In genomic region chr1:211813590-211813989, GRCh38 we compare ENCODE assay signal across 15 cellular contexts. TPM values are rescaled to one million over a fixed set of nuclear protein-coding genes. Genes with fewer than 3 reads are reported as not detected.
DNase-seq lines count a peak whose midpoint lies in the region; ATAC-seq and TF ChIP-seq lines count a peak whose summit lies in the region.
"Had no signal": no experiment of that assay in that cellular context is flagged by ENCODE, and none has a peak within 500 bp of the region (broad histone marks: within the 10 kb centered on the region; RNA-seq: fewer than 3 reads in every experiment).

No MANE protein-coding gene starts in this region.

- H3K4me3 ChIP-seq in neutrophil (ENCODE audit: low read depth in 1 of 2, low read length in 1 of 2) (no peak overlapping the region), aorta (ENCODE audit: low read length in 2 of 2) (no peak overlapping the region)
- H3K4me3 ChIP-seq in CD4-positive, alpha-beta memory T cell (ENCODE audit: low read length in 2 of 2) = no peak overlapping the region

- H3K9me3 ChIP-seq in neutrophil (no peaks in the 10 kb centered on the region), aorta (ENCODE audit: control insufficient read depth, low read length) (peaks cover 2% of the 10 kb centered on the region)
- H3K9me3 ChIP-seq in CD4-positive, alpha-beta memory T cell (ENCODE audit: control insufficient read depth in 1 of 2, low read length in 2 of 2) = no peaks in the 10 kb centered on the region

- no peaks in the 10 kb centered on the region for H3K27me3 Mint-ChIP-seq in CD4-positive, alpha-beta memory T cell
- H3K27me3 Mint-ChIP-seq in activated CD4-positive, alpha-beta T cell treated with anti-CD3 and anti-CD28 coated beads, Interleukin-2, amount 10 ng/mL, durations not matched to agents 7 days and 5 days = no peaks in the 10 kb centered on the region

- CTCF ChIA-PET in CD4-positive, alpha-beta memory T cell (lab: Charles Lee; ENCODE audit: partially characterized antibody) = interaction anchor here (1.3 to 1.4 kb wide), 2 partner anchors 116 to 133 kb away, joined by 3 read pairs; no protein-coding TSS in a partner anchor
- CTCF ChIA-PET in activated CD4-positive, alpha-beta T cell treated with anti-CD3 and anti-CD28 coated beads, Interleukin-2, amount 10 ng/mL, durations not matched to agents 7 days and 5 days (lab: Charles Lee) = interaction anchor here (0.6 to 1.2 kb wide), 2 partner anchors 9 to 286 kb away, joined by 3 read pairs; no protein-coding TSS in a partner anchor

- H3K4me1 Mint-ChIP-seq in CD4-positive, alpha-beta memory T cell = peaks cover 3 to 14% (median 14%) of the 10 kb centered on the region in 4 donors
- peaks cover 1% of the 10 kb centered on the region for H3K4me1 Mint-ChIP-seq in activated CD4-positive, alpha-beta T cell treated with anti-CD3 and anti-CD28 coated beads, Interleukin-2, amount 10 ng/mL, durations not matched to agents 7 days and 5 days

- DNase-seq in Ammon's horn (ENCODE audit: low spot score) = peak; percentile 40
- peak; percentile 40 for DNase-seq in NCI-H446 treated with DMSO at 0.1 percent for 48 hours (lab: John Stamatoyannopoulos, UW)
- peak; percentile 64 for DNase-seq in fibroblast of gingiva (ENCODE audit: low read depth)
- DNase-seq in CD4-positive, alpha-beta memory T cell = no peak
- no peak for DNase-seq in NCI-H1417 (lab: John Stamatoyannopoulos, UW)
- no peak for DNase-seq in aorta
- DNase-seq in activated CD4-positive, alpha-beta T cell treated with anti-CD3 and anti-CD28 coated beads, Interleukin-2, amount 10 ng/mL, durations not matched to agents 7 days and 5 days = no peak
- DNase-seq: activated CD8-positive, alpha-beta memory T cell treated with anti-CD3 and anti-CD28 coated beads for 24 hours; activated naive CD4-positive, alpha-beta T cell treated with anti-CD3 and anti-CD28 coated beads, Interleukin-2, amount 50 U/mL, for 16 hours; dermis blood vessel endothelial cell; stimulated activated CD4-positive, alpha-beta T cell treated with anti-CD3 and anti-CD28 coated beads, Interleukin-4, amount 100 ng/mL, for 4 hours; stimulated activated naive CD8-positive, alpha-beta T cell treated with anti-CD3 and anti-CD28 coated beads, Interleukin-15, Interleukin-2, amounts not matched to agents 100 U/mL and 50 U/mL, for 24 hours had no signal

- H3K4me1 ChIP-seq in neutrophil (ENCODE audit: control insufficient read depth in 1 of 2, insufficient read depth in 1 of 2, low read depth in 1 of 2, low read length in 1 of 2) = peaks cover 74 to 90% of the 10 kb centered on the region in 2 experiments
- no peaks in the 10 kb centered on the region for H3K4me1 ChIP-seq in CD4-positive, alpha-beta memory T cell (ENCODE audit: insufficient read depth, low read length)
- H3K4me1 ChIP-seq in aorta (ENCODE audit: control insufficient read depth in 1 of 2, insufficient read depth in 2 of 2, low read length in 2 of 2) = no peaks in the 10 kb centered on the region

- peak overlapping the region in 2 of 7 donors; percentile 17 to 82 for H3K27ac Mint-ChIP-seq in CD4-positive, alpha-beta memory T cell
- no peak overlapping the region for H3K27ac Mint-ChIP-seq in activated CD4-positive, alpha-beta T cell treated with anti-CD3 and anti-CD28 coated beads, Interleukin-2, amount 10 ng/mL, durations not matched to agents 7 days and 5 days

- H3K27me3 ChIP-seq in neutrophil (no peaks in the 10 kb centered on the region), aorta (ENCODE audit: control insufficient read depth in 1 of 2, insufficient read depth in 2 of 2, low read length in 1 of 2) (no peaks in the 10 kb centered on the region)
- no peaks in the 10 kb centered on the region for H3K27me3 ChIP-seq in CD4-positive, alpha-beta memory T cell (ENCODE audit: insufficient read depth, low read length)

- POLR2A ChIA-PET in CD4-positive, alpha-beta memory T cell (lab: Charles Lee; ENCODE audit: partially characterized antibody) = no interaction called here
- POLR2A ChIA-PET in activated CD4-positive, alpha-beta T cell treated with anti-CD3 and anti-CD28 coated beads, Interleukin-2, amount 10 ng/mL, durations not matched to agents 7 days and 5 days (lab: Charles Lee) = no interaction called here

- peak overlapping the region; percentile 86 for H3K27ac ChIP-seq in neutrophil
- H3K27ac ChIP-seq in CD4-positive, alpha-beta memory T cell (ENCODE audit: low read depth, low read length) = no peak overlapping the region
- no peak overlapping the region for H3K27ac ChIP-seq in aorta (ENCODE audit: low read depth in 1 of 2, low read length in 2 of 2)
- H3K27ac ChIP-seq: C4-2B had no signal

- H3K9me3 Mint-ChIP-seq in CD4-positive, alpha-beta memory T cell = peaks cover 0 to 4% (median 0%) of the 10 kb centered on the region in 8 donors
- H3K9me3 Mint-ChIP-seq in activated CD4-positive, alpha-beta T cell treated with anti-CD3 and anti-CD28 coated beads, Interleukin-2, amount 10 ng/mL, durations not matched to agents 7 days and 5 days = peaks cover 8% of the 10 kb centered on the region

- H3K36me3 Mint-ChIP-seq in CD4-positive, alpha-beta memory T cell = peaks cover 31 to 41% of the 10 kb centered on the region in 2 donors
- H3K36me3 Mint-ChIP-seq in activated CD4-positive, alpha-beta T cell treated with anti-CD3 and anti-CD28 coated beads, Interleukin-2, amount 10 ng/mL, durations not matched to agents 7 days and 5 days (ENCODE audit: low read depth) = peaks cover 42% of the 10 kb centered on the region

- intact Hi-C loops in CD4-positive, alpha-beta memory T cell (cut with micrococcal nuclease) = no loop called here
- intact Hi-C loops in aorta (cut with DNase I) = no loop called here

- no peak overlapping the region for H3K4me3 Mint-ChIP-seq in CD4-positive, alpha-beta memory T cell
- no peak overlapping the region for H3K4me3 Mint-ChIP-seq in activated CD4-positive, alpha-beta T cell treated with anti-CD3 and anti-CD28 coated beads, Interleukin-2, amount 10 ng/mL, durations not matched to agents 7 days and 5 days

- no peak for ATAC-seq in aorta (ENCODE audit: low FRiP score)
- ATAC-seq: Panc1; stimulated activated naive CD8-positive, alpha-beta T cell treated with anti-CD3 and anti-CD28 coated beads, Interleukin-15, Interleukin-2, amounts not matched to agents 100 U/mL and 50 U/mL, for 24 hours had no signal

- H3K36me3 ChIP-seq in neutrophil (peaks cover 8% of the 10 kb centered on the region), aorta (ENCODE audit: control insufficient read depth in 1 of 2, insufficient read depth in 2 of 2, low read length in 1 of 2) (no peaks in the 10 kb centered on the region)
- no peaks in the 10 kb centered on the region for H3K36me3 ChIP-seq in CD4-positive, alpha-beta memory T cell (ENCODE audit: insufficient read depth, low read length)

- no peak for TF ChIP-seq CTCF in neutrophil (IDR thresholded peaks at IDR 0.05)

RNA-seq across cellular contexts. Expression of gene LPGAT1, which starts 17.0 kb away (rescaled TPM):
- total RNA-seq in CD4-positive, alpha-beta memory T cell = 10 to 100 TPM; 29.7 to 31.1 TPM
- 10 to 100 TPM; 13.1 to 31.0 TPM for polyA plus RNA-seq in CD4-positive, alpha-beta memory T cell
- 10 to 100 TPM; 42.2 to 50.0 TPM for total RNA-seq in aorta
- polyA plus RNA-seq in aorta = 10 to 100 TPM in 1 of 2 donors, 1 to 10 TPM in 1; 7.5 to 10.4 TPM
- 10 to 100 TPM; 76.0 to 82.9 TPM for total RNA-seq in activated CD4-positive, alpha-beta T cell treated with anti-CD3 and anti-CD28 coated beads, Interleukin-2, amount 10 ng/mL, durations not matched to agents 7 days and 5 days

Comparison
In these comparisons a context has a peak if more than half of its experiments do, and no peak if none do; other contexts are left out.
1. DNase-seq: peak in Ammon's horn (single experiment), NCI-H446 treated with DMSO at 0.1 percent for 48 hours (single experiment) and fibroblast of gingiva (single experiment); none in CD4-positive, alpha-beta memory T cell (0 of 5), NCI-H1417 (0 of 3), aorta (0 of 2) and activated CD4-positive, alpha-beta T cell treated with anti-CD3 and anti-CD28 coated beads, Interleukin-2, amount 10 ng/mL, durations not matched to agents 7 days and 5 days (single experiment).